24 cellular contexts compared by ENCODE assay signal in genomic region chr9:124475158-124475867, GRCh38. TPM values are rescaled to one million over a fixed set of nuclear protein-coding genes. Genes with fewer than 3 reads are reported as not detected.
DNase-seq lines count a peak whose midpoint lies in the region; ATAC-seq and TF ChIP-seq lines count a peak whose summit lies in the region.
"Had no signal": no experiment of that assay in that cellular context is flagged by ENCODE, and none has a peak within 500 bp of the region (broad histone marks: within the 10 kb centered on the region; RNA-seq: fewer than 3 reads in every experiment).

No MANE protein-coding gene starts in this region.

- intact Hi-C loops in Right ventricle myocardium inferior (cut with DNase I) (no loop called here), Right ventricle myocardium superior (cut with DNase I) (no loop called here), mammary epithelial cell (cut with micrococcal nuclease) (no loop called here)
- intact Hi-C loops in activated naive CD4-positive, alpha-beta T cell treated with anti-CD3 and anti-CD28 coated beads for 36 hours (cut with micrococcal nuclease): no loop called here

- no peak overlapping the region for H3K27ac Mint-ChIP-seq in activated naive CD4-positive, alpha-beta T cell treated with anti-CD3 and anti-CD28 coated beads for 36 hours
- H3K27ac Mint-ChIP-seq in activated CD4-positive, alpha-beta T cell treated with anti-CD3 and anti-CD28 coated beads, Interleukin-2, amount 10 ng/mL, durations not matched to agents 7 days and 5 days: no peak overlapping the region
- H3K27ac Mint-ChIP-seq: effector memory CD8-positive, alpha-beta T cell had no signal

- H4K20me1 ChIP-seq in mammary epithelial cell (ENCODE audit: insufficient read depth, low read length): no peaks in the 10 kb centered on the region

- in situ Hi-C loops in mammary epithelial cell (cut with MboI; ENCODE audit: low sequenced_read_pairs in 2 of 2): no loop called here

- no peak overlapping the region for H3K4me3 ChIP-seq in mammary epithelial cell (replicated peaks in 1 of 3; ENCODE audit: insufficient read depth in 1 of 3, low read depth in 2 of 3, low read length in 3 of 3)
- H3K4me3 ChIP-seq: esophagus squamous epithelium, lung, skin epidermis, thoracic aorta had no signal

- POLR2A ChIA-PET in activated CD4-positive, alpha-beta T cell treated with anti-CD3 and anti-CD28 coated beads, Interleukin-2, amount 10 ng/mL, durations not matched to agents 7 days and 5 days (lab: Charles Lee): no interaction called here

- no peaks in the 10 kb centered on the region for H3K9me3 Mint-ChIP-seq in activated naive CD4-positive, alpha-beta T cell treated with anti-CD3 and anti-CD28 coated beads for 36 hours
- no peaks in the 10 kb centered on the region for H3K9me3 Mint-ChIP-seq in activated CD4-positive, alpha-beta T cell treated with anti-CD3 and anti-CD28 coated beads, Interleukin-2, amount 10 ng/mL, durations not matched to agents 7 days and 5 days
- H3K9me3 Mint-ChIP-seq: effector memory CD8-positive, alpha-beta T cell had no signal

- no peaks in the 10 kb centered on the region for H3K36me3 Mint-ChIP-seq in activated naive CD4-positive, alpha-beta T cell treated with anti-CD3 and anti-CD28 coated beads for 36 hours (ENCODE audit: low read depth)
- H3K36me3 Mint-ChIP-seq in activated CD4-positive, alpha-beta T cell treated with anti-CD3 and anti-CD28 coated beads, Interleukin-2, amount 10 ng/mL, durations not matched to agents 7 days and 5 days (ENCODE audit: low read depth): no peaks in the 10 kb centered on the region

- no peak overlapping the region for H3K4me3 Mint-ChIP-seq in activated naive CD4-positive, alpha-beta T cell treated with anti-CD3 and anti-CD28 coated beads for 36 hours
- no peak overlapping the region for H3K4me3 Mint-ChIP-seq in activated CD4-positive, alpha-beta T cell treated with anti-CD3 and anti-CD28 coated beads, Interleukin-2, amount 10 ng/mL, durations not matched to agents 7 days and 5 days
- H3K4me3 Mint-ChIP-seq: effector memory CD8-positive, alpha-beta T cell had no signal

- DNase-seq in Right ventricle myocardium inferior (ENCODE audit: missing footprints) (peak; percentile 51), Right ventricle myocardium superior (no peak), HuH-7 (ENCODE audit: low spot score) (peak; percentile 72), UCSD-AML1 (lab: John Stamatoyannopoulos, UW; ENCODE audit: unreplicated experiment) (peak; percentile 57), retina (peak; percentile 9), mammary epithelial cell (no peak)
- DNase-seq in activated naive CD4-positive, alpha-beta T cell treated with anti-CD3 and anti-CD28 coated beads for 36 hours: no peak
- no peak for DNase-seq in activated CD4-positive, alpha-beta T cell treated with anti-CD3 and anti-CD28 coated beads, Interleukin-2, amount 10 ng/mL, durations not matched to agents 7 days and 5 days
- DNase-seq: DMS153; effector memory CD8-positive, alpha-beta T cell; esophagus squamous epithelium; NCI-H1105 treated with DMSO at 0.1 percent for 48 hours; NCI-H2081; NCI-H510A treated with DMSO at 0.1 percent for 48 hours; SHP77 treated with DMSO at 0.1 percent for 48 hours; stimulated activated CD4-positive, alpha-beta T cell treated with anti-CD3 and anti-CD28 coated beads, Interleukin-2, amount 100 ng/mL, for 48 hours; stimulated activated naive CD4-positive, alpha-beta T cell had no signal

- CTCF ChIA-PET in activated naive CD4-positive, alpha-beta T cell treated with anti-CD3 and anti-CD28 coated beads for 36 hours (lab: Charles Lee): interaction anchor here (0.6 kb wide), 1 partner anchor 222 kb away, joined by 3 read pairs; no protein-coding TSS in a partner anchor
- CTCF ChIA-PET in mammary epithelial cell (lab: Charles Lee; ENCODE audit: low non-redundant PET): no interaction called here
- CTCF ChIA-PET in activated CD4-positive, alpha-beta T cell treated with anti-CD3 and anti-CD28 coated beads, Interleukin-2, amount 10 ng/mL, durations not matched to agents 7 days and 5 days (lab: Charles Lee): no interaction called here

- no peak overlapping the region for H3K27ac ChIP-seq in mammary epithelial cell (ENCODE audit: insufficient read depth, low read depth, low read length)
- H3K27ac ChIP-seq: esophagus squamous epithelium, skin epidermis, thoracic aorta had no signal

- no TSS peak for BruUV-seq in mammary epithelial cell (replicated peaks; lab: Mats Ljungman, UMichigan)

- H3K4me1 Mint-ChIP-seq in activated naive CD4-positive, alpha-beta T cell treated with anti-CD3 and anti-CD28 coated beads for 36 hours (ENCODE audit: low read depth): no peaks in the 10 kb centered on the region
- H3K4me1 Mint-ChIP-seq in activated CD4-positive, alpha-beta T cell treated with anti-CD3 and anti-CD28 coated beads, Interleukin-2, amount 10 ng/mL, durations not matched to agents 7 days and 5 days: peaks cover 3% of the 10 kb centered on the region

- H3K27me3 ChIP-seq in mammary epithelial cell (ENCODE audit: insufficient read depth, low read length): peaks cover 18% of the 10 kb centered on the region

- H3K79me2 ChIP-seq in mammary epithelial cell (ENCODE audit: insufficient read depth, low read length): no peaks in the 10 kb centered on the region

- TF ChIP-seq CTCF in mammary epithelial cell (conservative IDR thresholded peaks at IDR 0.05 in 1 of 2, IDR thresholded peaks at IDR 0.05 in 1 of 2; ENCODE audit: extremely low read depth in 1 of 2, insufficient read depth in 1 of 2, low read depth in 1 of 2, low read length in 2 of 2): no peak

- no peak overlapping the region for H2AFZ ChIP-seq in mammary epithelial cell (ENCODE audit: low read depth, low read length)

- dilution Hi-C loops in mammary epithelial cell (cut with HindIII; ENCODE audit: low sequenced_read_pairs): no loop called here

- H3K4me1 ChIP-seq in mammary epithelial cell (ENCODE audit: insufficient read depth, low read length): peaks cover 5% of the 10 kb centered on the region

- H3K27me3 Mint-ChIP-seq in activated naive CD4-positive, alpha-beta T cell treated with anti-CD3 and anti-CD28 coated beads for 36 hours (ENCODE audit: low read depth): peaks cover 18% of the 10 kb centered on the region
- peaks cover 12% of the 10 kb centered on the region for H3K27me3 Mint-ChIP-seq in activated CD4-positive, alpha-beta T cell treated with anti-CD3 and anti-CD28 coated beads, Interleukin-2, amount 10 ng/mL, durations not matched to agents 7 days and 5 days

- H3K9me3 ChIP-seq in mammary epithelial cell (replicated peaks; ENCODE audit: insufficient read depth, low read length): no peaks in the 10 kb centered on the region
- H3K9me3 ChIP-seq: esophagus squamous epithelium, thoracic aorta had no signal

- H3K4me2 ChIP-seq in mammary epithelial cell (ENCODE audit: insufficient read depth, low read depth, low read length): no peak overlapping the region

- no peaks in the 10 kb centered on the region for H3K36me3 ChIP-seq in mammary epithelial cell (ENCODE audit: insufficient read depth, low read length)
- H3K36me3 ChIP-seq: esophagus squamous epithelium, thoracic aorta had no signal

- no peak overlapping the region for H3K9ac ChIP-seq in mammary epithelial cell (ENCODE audit: insufficient read depth, low read length)

- ATAC-seq in Right ventricle myocardium inferior (no peak), Right ventricle myocardium superior (ENCODE audit: poor library complexity) (no peak)
- ATAC-seq: effector memory CD8-positive, alpha-beta T cell had no signal

- 66% methylated on average over 8 of the region's 21 CpGs for WGBS in mammary epithelial cell (ENCODE audit: low coverage, missing lambda C conversion rate)

RNA-seq across cellular contexts. Expression of gene ADGRD2, which starts 25.1 kb away (rescaled TPM):
- total RNA-seq in Right ventricle myocardium inferior (not detected), Right ventricle myocardium superior (not detected), mammary epithelial cell (under 1 TPM; 0.50 to 0.52 TPM)
- not detected for total RNA-seq in activated naive CD4-positive, alpha-beta T cell treated with anti-CD3 and anti-CD28 coated beads for 36 hours
- polyA plus RNA-seq in mammary epithelial cell: 0.10 TPM
- not detected for polyA minus RNA-seq in mammary epithelial cell
- total RNA-seq in activated CD4-positive, alpha-beta T cell treated with anti-CD3 and anti-CD28 coated beads, Interleukin-2, amount 10 ng/mL, durations not matched to agents 7 days and 5 days: not detected
- total RNA-seq: kidney epithelial cell; lung; pulmonary artery endothelial cell; T-helper 1 cell treated with Interleukin-12 subunit alpha and Interleukin-12 subunit beta and Interleukin-4 antibody, amounts not matched to agents 30 ng/mL and 1 ng/mL, for 36 hours; thoracic aorta had no signal
- polyA plus RNA-seq: AG04450, lung had no signal

RNA-seq across cellular contexts. Expression of gene NR5A1, which starts 31.9 kb away (rescaled TPM):
- total RNA-seq in Right ventricle myocardium inferior (not detected), Right ventricle myocardium superior (not detected), mammary epithelial cell (not detected)
- total RNA-seq in activated naive CD4-positive, alpha-beta T cell treated with anti-CD3 and anti-CD28 coated beads for 36 hours: not detected
- polyA plus RNA-seq in mammary epithelial cell: not detected
- polyA minus RNA-seq in mammary epithelial cell: not detected
- not detected for total RNA-seq in activated CD4-positive, alpha-beta T cell treated with anti-CD3 and anti-CD28 coated beads, Interleukin-2, amount 10 ng/mL, durations not matched to agents 7 days and 5 days
- total RNA-seq: esophagus squamous epithelium; kidney epithelial cell; pulmonary artery endothelial cell; T-helper 1 cell treated with Interleukin-12 subunit alpha and Interleukin-12 subunit beta and Interleukin-4 antibody, amounts not matched to agents 30 ng/mL and 1 ng/mL, for 36 hours; thoracic aorta had no signal
- polyA plus RNA-seq: AG04450 had no signal

Comparison
In these comparisons a context has a peak if more than half of its experiments do, and no peak if none do; other contexts are left out.
1. DNase-seq: peak in Right ventricle myocardium inferior (single experiment), HuH-7 (single experiment), UCSD-AML1 (single experiment) and retina (single experiment); none in Right ventricle myocardium superior (single experiment), activated naive CD4-positive, alpha-beta T cell treated with anti-CD3 and anti-CD28 coated beads for 36 hours (single experiment), mammary epithelial cell (single experiment) and activated CD4-positive, alpha-beta T cell treated with anti-CD3 and anti-CD28 coated beads, Interleukin-2, amount 10 ng/mL, durations not matched to agents 7 days and 5 days (single experiment).